In genomic region chr21:26070822-26071425, GRCh38 we compare ENCODE assay signal across 9 cellular contexts.
DNase-seq lines count a peak whose midpoint lies in the region; ATAC-seq and TF ChIP-seq lines count a peak whose summit lies in the region.
"Had no signal": no experiment of that assay in that cellular context is flagged by ENCODE, and none has a peak within 500 bp of the region (broad histone marks: within the 10 kb centered on the region; RNA-seq: fewer than 3 reads in every experiment).

No MANE protein-coding gene starts in this region.

- H3K9me2 ChIP-seq in Karpas-422 (replicated peaks; ENCODE audit: insufficient read depth, low read length): no peaks in the 10 kb centered on the region

- H3K4me1 Mint-ChIP-seq in activated CD4-positive, alpha-beta T cell treated with anti-CD3 and anti-CD28 coated beads, Interleukin-2, amount 10 ng/mL, durations not matched to agents 7 days and 5 days: peaks cover 41% of the 10 kb centered on the region
- peaks cover 65% of the 10 kb centered on the region for H3K4me1 Mint-ChIP-seq in glutamatergic neuron (ENCODE audit: low read depth, unreplicated experiment)

- H3K4me1 ChIP-seq in Karpas-422 (ENCODE audit: low read length): no peaks in the 10 kb centered on the region

- H3K36me3 ChIP-seq in Karpas-422 (ENCODE audit: insufficient read depth, low read length): no peaks in the 10 kb centered on the region

- POLR2A ChIA-PET in activated CD4-positive, alpha-beta T cell treated with anti-CD3 and anti-CD28 coated beads, Interleukin-2, amount 10 ng/mL, durations not matched to agents 7 days and 5 days (lab: Charles Lee): no interaction called here

- no peak overlapping the region for H3K4me2 ChIP-seq in Karpas-422 (ENCODE audit: low read depth, low read length, poor library complexity, severe bottlenecking)

- DNase-seq in G401 (ENCODE audit: low spot score): peak; percentile 56
- peak; percentile 60 for DNase-seq in activated CD4-positive, alpha-beta T cell treated with anti-CD3 and anti-CD28 coated beads, Interleukin-2, amount 10 ng/mL, durations not matched to agents 7 days and 5 days
- no peak for DNase-seq in glutamatergic neuron
- DNase-seq in stimulated activated CD4-positive, alpha-beta T cell treated with anti-CD3 and anti-CD28 coated beads, Interleukin-4, amount 100 ng/mL, for 24 hours: peak; percentile 3
- no peak for DNase-seq in GM13976 (ENCODE audit: low spot score)
- no peak for DNase-seq in Karpas-422

- peaks cover 2% of the 10 kb centered on the region for H3K9me3 Mint-ChIP-seq in activated CD4-positive, alpha-beta T cell treated with anti-CD3 and anti-CD28 coated beads, Interleukin-2, amount 10 ng/mL, durations not matched to agents 7 days and 5 days
- H3K9me3 Mint-ChIP-seq in glutamatergic neuron (ENCODE audit: unreplicated experiment): peaks cover 8% of the 10 kb centered on the region

- no peaks in the 10 kb centered on the region for H3K36me3 Mint-ChIP-seq in activated CD4-positive, alpha-beta T cell treated with anti-CD3 and anti-CD28 coated beads, Interleukin-2, amount 10 ng/mL, durations not matched to agents 7 days and 5 days (ENCODE audit: low read depth)
- H3K36me3 Mint-ChIP-seq in glutamatergic neuron (ENCODE audit: unreplicated experiment): no peaks in the 10 kb centered on the region

- no peaks in the 10 kb centered on the region for H3K27me3 Mint-ChIP-seq in activated CD4-positive, alpha-beta T cell treated with anti-CD3 and anti-CD28 coated beads, Interleukin-2, amount 10 ng/mL, durations not matched to agents 7 days and 5 days
- peaks cover 4% of the 10 kb centered on the region for H3K27me3 Mint-ChIP-seq in glutamatergic neuron (ENCODE audit: unreplicated experiment)

- no peak overlapping the region for H3K9ac ChIP-seq in Karpas-422 (ENCODE audit: low read length)

- no peak overlapping the region for H2AFZ ChIP-seq in Karpas-422 (ENCODE audit: low read length)

- TF ChIP-seq CTCF in glutamatergic neuron (IDR thresholded peaks at IDR 0.05; ENCODE audit: partially characterized antibody, unreplicated experiment): no peak
- TF ChIP-seq CTCF in GM13976 (IDR thresholded peaks at IDR 0.05; ENCODE audit: borderline replicate concordance, control extremely low read depth, extremely low read depth, insufficient read depth, missing control alignments): no peak

- no peak overlapping the region for H3K4me3 ChIP-seq in Karpas-422 (ENCODE audit: low read length)

- no peak overlapping the region for H3K27ac ChIP-seq in Karpas-422 (ENCODE audit: low read length)

- ATAC-seq in HG02884 (IDR thresholded peaks at IDR 0.05; ENCODE audit: unreplicated experiment): peak; percentile 55
- no peak for ATAC-seq in GM18517 (IDR thresholded peaks at IDR 0.05; ENCODE audit: unreplicated experiment)
- ATAC-seq: Panc1 had no signal

- H3K4me3 Mint-ChIP-seq in activated CD4-positive, alpha-beta T cell treated with anti-CD3 and anti-CD28 coated beads, Interleukin-2, amount 10 ng/mL, durations not matched to agents 7 days and 5 days: peak overlapping the region; percentile 68
- peak overlapping the region; percentile 6 for H3K4me3 Mint-ChIP-seq in glutamatergic neuron (ENCODE audit: unreplicated experiment)

- no peaks in the 10 kb centered on the region for H3K27me3 ChIP-seq in Karpas-422 (ENCODE audit: low read length)

- H3K79me2 ChIP-seq in Karpas-422 (ENCODE audit: low read length): no peaks in the 10 kb centered on the region

- no peaks in the 10 kb centered on the region for H3K9me3 ChIP-seq in Karpas-422 (ENCODE audit: low read length)

- no peaks in the 10 kb centered on the region for H4K20me1 ChIP-seq in Karpas-422 (ENCODE audit: insufficient read depth, low read depth, low read length)

- in situ Hi-C loops in G401 (cut with HindIII; ENCODE audit: low sequenced_read_pairs): no loop called here
- in situ Hi-C loops in GM13976 (cut with MboI; ENCODE audit: low sequenced_read_pairs, unreplicated experiment): no loop called here

- CTCF ChIA-PET in activated CD4-positive, alpha-beta T cell treated with anti-CD3 and anti-CD28 coated beads, Interleukin-2, amount 10 ng/mL, durations not matched to agents 7 days and 5 days (lab: Charles Lee): interaction anchor here (1.0 kb wide), 1 partner anchor 10 kb away, joined by 3 read pairs; no protein-coding TSS in a partner anchor

- peak overlapping the region; percentile 93 for H3K27ac Mint-ChIP-seq in activated CD4-positive, alpha-beta T cell treated with anti-CD3 and anti-CD28 coated beads, Interleukin-2, amount 10 ng/mL, durations not matched to agents 7 days and 5 days
- H3K27ac Mint-ChIP-seq in glutamatergic neuron (ENCODE audit: unreplicated experiment): no peak overlapping the region

Comparison
In these comparisons a context has a peak if more than half of its experiments do, and no peak if none do; other contexts are left out.
1. DNase-seq: peak in G401 (single experiment), activated CD4-positive, alpha-beta T cell treated with anti-CD3 and anti-CD28 coated beads, Interleukin-2, amount 10 ng/mL, durations not matched to agents 7 days and 5 days (single experiment) and stimulated activated CD4-positive, alpha-beta T cell treated with anti-CD3 and anti-CD28 coated beads, Interleukin-4, amount 100 ng/mL, for 24 hours (single experiment); none in glutamatergic neuron (single experiment), GM13976 (single experiment) and Karpas-422 (single experiment).